ENCODE assay signal across 1 cellular context in the genomic region with DNA sequence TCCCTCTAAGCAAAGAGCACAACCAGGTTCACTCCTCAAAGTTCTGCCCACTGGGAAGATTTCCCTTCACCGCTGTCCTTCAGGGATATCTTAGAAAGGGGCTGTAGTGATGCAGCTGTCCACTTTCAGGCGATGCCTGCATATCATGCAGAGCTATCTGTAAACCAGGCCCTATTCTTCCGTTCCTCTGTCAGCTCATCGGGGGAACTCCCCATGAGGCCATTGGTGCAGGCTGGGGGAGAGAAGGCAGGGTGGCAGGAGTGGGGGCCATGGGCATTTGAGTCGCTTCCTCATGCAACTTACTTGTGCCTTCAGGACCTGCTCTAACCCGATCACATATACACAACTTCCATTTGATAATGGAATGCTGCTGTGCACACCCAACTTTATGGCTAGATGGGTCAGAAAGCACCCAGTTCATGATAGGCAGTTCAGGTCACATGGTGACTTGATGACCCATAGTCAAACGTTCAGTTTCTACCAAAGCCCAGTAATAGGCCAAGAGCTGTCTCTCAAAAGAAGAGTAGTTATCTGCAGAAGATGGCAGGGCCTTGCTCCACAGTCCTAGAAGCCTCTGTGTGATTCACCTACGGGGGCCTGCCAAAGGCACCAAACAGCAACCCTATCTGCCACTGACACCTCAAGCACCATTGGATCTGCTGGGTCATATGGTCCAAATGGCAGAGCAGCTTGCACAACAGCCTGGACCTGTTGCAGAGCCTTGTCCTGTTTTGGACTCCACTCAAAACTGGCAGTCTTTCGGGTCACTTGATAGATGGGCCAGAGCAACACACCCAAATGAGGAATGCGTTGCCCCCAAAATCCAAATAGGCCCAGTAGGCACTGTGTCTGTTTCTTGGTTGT.
A peak's percentile ranks its signal among the peaks of the same experiment; 100 is the strongest.
TF ChIP-seq lines count a peak whose summit lies in the region.
"Not testable (repeated sequence)": the region's sequence is repeated elsewhere in the genome, so short reads cannot be mapped to it uniquely, and the experiment has no call there.

No MANE protein-coding gene starts in this region.

TF ChIP-seq in K562, 482 proteins besides CTCF, POLR2A, EP300 and RAD21:
- TF ChIP-seq, protein P1, sequence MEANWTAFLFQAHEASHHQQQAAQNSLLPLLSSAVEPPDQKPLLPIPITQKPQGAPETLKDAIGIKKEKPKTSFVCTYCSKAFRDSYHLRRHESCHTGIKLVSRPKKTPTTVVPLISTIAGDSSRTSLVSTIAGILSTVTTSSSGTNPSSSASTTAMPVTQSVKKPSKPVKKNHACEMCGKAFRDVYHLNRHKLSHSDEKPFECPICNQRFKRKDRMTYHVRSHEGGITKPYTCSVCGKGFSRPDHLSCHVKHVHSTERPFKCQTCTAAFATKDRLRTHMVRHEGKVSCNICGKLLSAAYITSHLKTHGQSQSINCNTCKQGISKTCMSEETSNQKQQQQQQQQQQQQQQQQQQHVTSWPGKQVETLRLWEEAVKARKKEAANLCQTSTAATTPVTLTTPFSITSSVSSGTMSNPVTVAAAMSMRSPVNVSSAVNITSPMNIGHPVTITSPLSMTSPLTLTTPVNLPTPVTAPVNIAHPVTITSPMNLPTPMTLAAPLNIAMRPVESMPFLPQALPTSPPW (CRISPR knock-in tag; IDR thresholded peaks at IDR 0.05): peak; percentile 55; the same call in 1 of the 2 replicates
- TF ChIP-seq, protein P2, sequence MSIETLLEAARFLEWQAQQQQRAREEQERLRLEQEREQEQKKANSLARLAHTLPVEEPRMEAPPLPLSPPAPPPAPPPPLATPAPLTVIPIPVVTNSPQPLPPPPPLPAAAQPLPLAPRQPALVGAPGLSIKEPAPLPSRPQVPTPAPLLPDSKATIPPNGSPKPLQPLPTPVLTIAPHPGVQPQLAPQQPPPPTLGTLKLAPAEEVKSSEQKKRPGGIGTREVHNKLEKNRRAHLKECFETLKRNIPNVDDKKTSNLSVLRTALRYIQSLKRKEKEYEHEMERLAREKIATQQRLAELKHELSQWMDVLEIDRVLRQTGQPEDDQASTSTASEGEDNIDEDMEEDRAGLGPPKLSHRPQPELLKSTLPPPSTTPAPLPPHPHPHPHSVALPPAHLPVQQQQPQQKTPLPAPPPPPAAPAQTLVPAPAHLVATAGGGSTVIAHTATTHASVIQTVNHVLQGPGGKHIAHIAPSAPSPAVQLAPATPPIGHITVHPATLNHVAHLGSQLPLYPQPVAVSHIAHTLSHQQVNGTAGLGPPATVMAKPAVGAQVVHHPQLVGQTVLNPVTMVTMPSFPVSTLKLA (conservative IDR thresholded peaks at IDR 0.05): peak in 1 of 2 experiments; percentile 34; a peak in 1 of 4 replicates
- TF ChIP-seq CEBPG (CRISPR knock-in tag; IDR thresholded peaks at IDR 0.05): not testable (repeated sequence)
- TF ChIP-seq CEBPG (tag; conservative IDR thresholded peaks at IDR 0.05 in 1 of 2, IDR thresholded peaks at IDR 0.05 in 1 of 2) (peak in 1 of 2 experiments; percentile 63; a peak in 2 of 4 replicates), DPF2 (IDR thresholded peaks at IDR 0.05) (0 out of 2 replicates have a peak, but pooled peaks have one; percentile 16), RCOR1 (IDR thresholded peaks at IDR 0.05; ENCODE audit: borderline replicate concordance in 1 of 2, low read depth in 2 of 2, low read length in 2 of 2) (0 out of 4 replicates have a peak, but pooled peaks of 1 of the 2 experiments have one; percentile 15), EP400 (IDR thresholded peaks at IDR 0.05) (peak; percentile 18; the same call in 1 of the 2 replicates), CEBPB (tag; IDR thresholded peaks at IDR 0.05) (peak; percentile 32; the same call in 1 of the 2 replicates), TEAD2 (tag; IDR thresholded peaks at IDR 0.05) (0 out of 2 replicates have a peak, but pooled peaks have one; percentile 12)
- TF ChIP-seq, protein P3, sequence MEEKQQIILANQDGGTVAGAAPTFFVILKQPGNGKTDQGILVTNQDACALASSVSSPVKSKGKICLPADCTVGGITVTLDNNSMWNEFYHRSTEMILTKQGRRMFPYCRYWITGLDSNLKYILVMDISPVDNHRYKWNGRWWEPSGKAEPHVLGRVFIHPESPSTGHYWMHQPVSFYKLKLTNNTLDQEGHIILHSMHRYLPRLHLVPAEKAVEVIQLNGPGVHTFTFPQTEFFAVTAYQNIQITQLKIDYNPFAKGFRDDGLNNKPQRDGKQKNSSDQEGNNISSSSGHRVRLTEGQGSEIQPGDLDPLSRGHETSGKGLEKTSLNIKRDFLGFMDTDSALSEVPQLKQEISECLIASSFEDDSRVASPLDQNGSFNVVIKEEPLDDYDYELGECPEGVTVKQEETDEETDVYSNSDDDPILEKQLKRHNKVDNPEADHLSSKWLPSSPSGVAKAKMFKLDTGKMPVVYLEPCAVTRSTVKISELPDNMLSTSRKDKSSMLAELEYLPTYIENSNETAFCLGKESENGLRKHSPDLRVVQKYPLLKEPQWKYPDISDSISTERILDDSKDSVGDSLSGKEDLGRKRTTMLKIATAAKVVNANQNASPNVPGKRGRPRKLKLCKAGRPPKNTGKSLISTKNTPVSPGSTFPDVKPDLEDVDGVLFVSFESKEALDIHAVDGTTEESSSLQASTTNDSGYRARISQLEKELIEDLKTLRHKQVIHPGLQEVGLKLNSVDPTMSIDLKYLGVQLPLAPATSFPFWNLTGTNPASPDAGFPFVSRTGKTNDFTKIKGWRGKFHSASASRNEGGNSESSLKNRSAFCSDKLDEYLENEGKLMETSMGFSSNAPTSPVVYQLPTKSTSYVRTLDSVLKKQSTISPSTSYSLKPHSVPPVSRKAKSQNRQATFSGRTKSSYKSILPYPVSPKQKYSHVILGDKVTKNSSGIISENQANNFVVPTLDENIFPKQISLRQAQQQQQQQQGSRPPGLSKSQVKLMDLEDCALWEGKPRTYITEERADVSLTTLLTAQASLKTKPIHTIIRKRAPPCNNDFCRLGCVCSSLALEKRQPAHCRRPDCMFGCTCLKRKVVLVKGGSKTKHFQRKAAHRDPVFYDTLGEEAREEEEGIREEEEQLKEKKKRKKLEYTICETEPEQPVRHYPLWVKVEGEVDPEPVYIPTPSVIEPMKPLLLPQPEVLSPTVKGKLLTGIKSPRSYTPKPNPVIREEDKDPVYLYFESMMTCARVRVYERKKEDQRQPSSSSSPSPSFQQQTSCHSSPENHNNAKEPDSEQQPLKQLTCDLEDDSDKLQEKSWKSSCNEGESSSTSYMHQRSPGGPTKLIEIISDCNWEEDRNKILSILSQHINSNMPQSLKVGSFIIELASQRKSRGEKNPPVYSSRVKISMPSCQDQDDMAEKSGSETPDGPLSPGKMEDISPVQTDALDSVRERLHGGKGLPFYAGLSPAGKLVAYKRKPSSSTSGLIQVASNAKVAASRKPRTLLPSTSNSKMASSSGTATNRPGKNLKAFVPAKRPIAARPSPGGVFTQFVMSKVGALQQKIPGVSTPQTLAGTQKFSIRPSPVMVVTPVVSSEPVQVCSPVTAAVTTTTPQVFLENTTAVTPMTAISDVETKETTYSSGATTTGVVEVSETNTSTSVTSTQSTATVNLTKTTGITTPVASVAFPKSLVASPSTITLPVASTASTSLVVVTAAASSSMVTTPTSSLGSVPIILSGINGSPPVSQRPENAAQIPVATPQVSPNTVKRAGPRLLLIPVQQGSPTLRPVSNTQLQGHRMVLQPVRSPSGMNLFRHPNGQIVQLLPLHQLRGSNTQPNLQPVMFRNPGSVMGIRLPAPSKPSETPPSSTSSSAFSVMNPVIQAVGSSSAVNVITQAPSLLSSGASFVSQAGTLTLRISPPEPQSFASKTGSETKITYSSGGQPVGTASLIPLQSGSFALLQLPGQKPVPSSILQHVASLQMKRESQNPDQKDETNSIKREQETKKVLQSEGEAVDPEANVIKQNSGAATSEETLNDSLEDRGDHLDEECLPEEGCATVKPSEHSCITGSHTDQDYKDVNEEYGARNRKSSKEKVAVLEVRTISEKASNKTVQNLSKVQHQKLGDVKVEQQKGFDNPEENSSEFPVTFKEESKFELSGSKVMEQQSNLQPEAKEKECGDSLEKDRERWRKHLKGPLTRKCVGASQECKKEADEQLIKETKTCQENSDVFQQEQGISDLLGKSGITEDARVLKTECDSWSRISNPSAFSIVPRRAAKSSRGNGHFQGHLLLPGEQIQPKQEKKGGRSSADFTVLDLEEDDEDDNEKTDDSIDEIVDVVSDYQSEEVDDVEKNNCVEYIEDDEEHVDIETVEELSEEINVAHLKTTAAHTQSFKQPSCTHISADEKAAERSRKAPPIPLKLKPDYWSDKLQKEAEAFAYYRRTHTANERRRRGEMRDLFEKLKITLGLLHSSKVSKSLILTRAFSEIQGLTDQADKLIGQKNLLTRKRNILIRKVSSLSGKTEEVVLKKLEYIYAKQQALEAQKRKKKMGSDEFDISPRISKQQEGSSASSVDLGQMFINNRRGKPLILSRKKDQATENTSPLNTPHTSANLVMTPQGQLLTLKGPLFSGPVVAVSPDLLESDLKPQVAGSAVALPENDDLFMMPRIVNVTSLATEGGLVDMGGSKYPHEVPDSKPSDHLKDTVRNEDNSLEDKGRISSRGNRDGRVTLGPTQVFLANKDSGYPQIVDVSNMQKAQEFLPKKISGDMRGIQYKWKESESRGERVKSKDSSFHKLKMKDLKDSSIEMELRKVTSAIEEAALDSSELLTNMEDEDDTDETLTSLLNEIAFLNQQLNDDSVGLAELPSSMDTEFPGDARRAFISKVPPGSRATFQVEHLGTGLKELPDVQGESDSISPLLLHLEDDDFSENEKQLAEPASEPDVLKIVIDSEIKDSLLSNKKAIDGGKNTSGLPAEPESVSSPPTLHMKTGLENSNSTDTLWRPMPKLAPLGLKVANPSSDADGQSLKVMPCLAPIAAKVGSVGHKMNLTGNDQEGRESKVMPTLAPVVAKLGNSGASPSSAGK (IDR thresholded peaks at IDR 0.05): 0 out of 2 replicates have a peak, but pooled peaks have one; percentile 10
- TF ChIP-seq, protein P4, sequence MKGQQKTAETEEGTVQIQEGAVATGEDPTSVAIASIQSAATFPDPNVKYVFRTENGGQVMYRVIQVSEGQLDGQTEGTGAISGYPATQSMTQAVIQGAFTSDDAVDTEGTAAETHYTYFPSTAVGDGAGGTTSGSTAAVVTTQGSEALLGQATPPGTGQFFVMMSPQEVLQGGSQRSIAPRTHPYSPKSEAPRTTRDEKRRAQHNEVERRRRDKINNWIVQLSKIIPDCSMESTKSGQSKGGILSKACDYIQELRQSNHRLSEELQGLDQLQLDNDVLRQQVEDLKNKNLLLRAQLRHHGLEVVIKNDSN (CRISPR knock-in tag; IDR thresholded peaks at IDR 0.05): peak; percentile 20; the same call in 1 of the 2 replicates
- TF ChIP-seq, protein P5, sequence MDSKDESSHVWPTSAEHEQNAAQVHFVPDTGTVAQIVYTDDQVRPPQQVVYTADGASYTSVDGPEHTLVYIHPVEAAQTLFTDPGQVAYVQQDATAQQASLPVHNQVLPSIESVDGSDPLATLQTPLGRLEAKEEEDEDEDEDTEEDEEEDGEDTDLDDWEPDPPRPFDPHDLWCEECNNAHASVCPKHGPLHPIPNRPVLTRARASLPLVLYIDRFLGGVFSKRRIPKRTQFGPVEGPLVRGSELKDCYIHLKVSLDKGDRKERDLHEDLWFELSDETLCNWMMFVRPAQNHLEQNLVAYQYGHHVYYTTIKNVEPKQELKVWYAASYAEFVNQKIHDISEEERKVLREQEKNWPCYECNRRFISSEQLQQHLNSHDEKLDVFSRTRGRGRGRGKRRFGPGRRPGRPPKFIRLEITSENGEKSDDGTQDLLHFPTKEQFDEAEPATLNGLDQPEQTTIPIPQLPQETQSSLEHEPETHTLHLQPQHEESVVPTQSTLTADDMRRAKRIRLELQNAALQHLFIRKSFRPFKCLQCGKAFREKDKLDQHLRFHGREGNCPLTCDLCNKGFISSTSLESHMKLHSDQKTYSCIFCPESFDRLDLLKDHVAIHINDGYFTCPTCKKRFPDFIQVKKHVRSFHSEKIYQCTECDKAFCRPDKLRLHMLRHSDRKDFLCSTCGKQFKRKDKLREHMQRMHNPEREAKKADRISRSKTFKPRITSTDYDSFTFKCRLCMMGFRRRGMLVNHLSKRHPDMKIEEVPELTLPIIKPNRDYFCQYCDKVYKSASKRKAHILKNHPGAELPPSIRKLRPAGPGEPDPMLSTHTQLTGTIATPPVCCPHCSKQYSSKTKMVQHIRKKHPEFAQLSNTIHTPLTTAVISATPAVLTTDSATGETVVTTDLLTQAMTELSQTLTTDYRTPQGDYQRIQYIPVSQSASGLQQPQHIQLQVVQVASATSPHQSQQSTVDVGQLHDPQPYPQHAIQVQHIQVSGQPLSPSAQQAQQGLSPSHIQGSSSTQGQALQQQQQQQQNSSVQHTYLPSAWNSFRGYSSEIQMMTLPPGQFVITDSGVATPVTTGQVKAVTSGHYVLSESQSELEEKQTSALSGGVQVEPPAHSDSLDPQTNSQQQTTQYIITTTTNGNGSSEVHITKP (IDR thresholded peaks at IDR 0.05; ENCODE audit: partially characterized antibody): peak; percentile 38
